In the genomic region with DNA sequence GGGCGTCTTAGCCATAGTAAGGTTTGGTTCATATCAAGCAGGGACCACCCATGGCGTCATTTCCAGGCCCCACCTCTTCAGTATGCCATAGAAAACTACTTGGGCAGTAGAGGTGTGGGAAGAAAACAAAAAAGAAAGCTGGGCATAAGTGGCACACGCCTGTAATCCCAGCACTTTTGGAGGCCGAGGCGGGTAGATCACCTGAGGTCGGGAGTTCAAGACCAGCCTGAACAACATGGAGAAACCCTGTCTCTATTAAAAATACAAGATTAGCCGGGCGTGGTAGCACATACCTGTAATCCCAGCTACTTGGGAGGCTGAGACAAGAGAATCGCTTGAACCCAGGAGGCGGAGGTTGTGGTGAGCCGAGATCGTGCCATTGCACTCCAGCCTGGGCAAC, we compare ENCODE assay signal across 1 cellular context. TPM values are rescaled to one million over a fixed set of nuclear protein-coding genes. Genes with fewer than 3 reads are reported as not detected.
"Had no signal": no experiment of that assay in that cellular context is flagged by ENCODE, and none has a peak within 500 bp of the region (broad histone marks: within the 10 kb centered on the region; RNA-seq: fewer than 3 reads in every experiment).

No MANE protein-coding gene starts in this region.

RNA-seq across cellular contexts. Expression of a gene that starts 57.1 kb away (rescaled TPM):
- total RNA-seq: fibroblast of villous mesenchyme had no signal
